ENCODE assay signal across 27 cellular contexts in genomic region chr11:109731451-109731850, GRCh38.
"Had no signal": no experiment of that assay in that cellular context is flagged by ENCODE, and none has a peak within 500 bp of the region (broad histone marks: within the 10 kb centered on the region; RNA-seq: fewer than 3 reads in every experiment).

No MANE protein-coding gene starts in this region.

- H3K9me3 Mint-ChIP-seq: activated naive CD4-positive, alpha-beta T cell treated with anti-CD3 and anti-CD28 coated beads, Interleukin-2, amount 50 U/mL, for 24 hours; activated naive CD8-positive, alpha-beta T cell treated with anti-CD3 and anti-CD28 coated beads, Interleukin-2, amount 50 U/mL, for 24 hours; activated T-helper 2 cell treated with anti-CD3 and anti-CD28 coated beads, Interferon-gamma antibody, Interleukin-2, Interleukin-4, amounts not matched to agents 10 μg/mL and 5 μg/mL and 100 μg/mL, durations not matched to agents 14 hours and 24 hours and 36 hours; nephron progenitor cell; stimulated activated naive CD8-positive, alpha-beta T cell treated with anti-CD3 and anti-CD28 coated beads, Interleukin-15, Interleukin-2, amounts not matched to agents 100 ng/mL and 50 ng/mL, for 24 hours; WTC11 had no signal

- DNase-seq: activated CD4-positive, alpha-beta T cell treated with anti-CD3 and anti-CD28 coated beads for 1 hour; activated CD4-positive, alpha-beta T cell treated with anti-CD3 and anti-CD28 coated beads, Interleukin-2, amount 50 U/mL, for 1 hour; activated CD8-positive, alpha-beta memory T cell treated with anti-CD3 and anti-CD28 coated beads, Interleukin-2, amount 10 ng/mL, durations not matched to agents 7 days and 5 days; activated CD8-positive, alpha-beta T cell treated with anti-CD3 and anti-CD28 coated beads, Interleukin-2, amount 10 ng/mL, durations not matched to agents 7 days and 5 days; activated naive CD8-positive, alpha-beta T cell treated with anti-CD3 and anti-CD28 coated beads, Interleukin-2, amount 50 U/mL, for 24 hours; activated T-cell treated with anti-CD3 and anti-CD28 coated beads, Interleukin-2, amount 50 U/mL, for 48 hours; brain microvascular endothelial cell; heart left ventricle; hypothalamus; immature natural killer cell; naive B cell; nephron progenitor cell; nucleus accumbens; pancreas; retina; stimulated activated CD4-positive, alpha-beta T cell treated with anti-CD3 and anti-CD28 coated beads, Interleukin-4, amount 100 ng/mL, for 24 hours; T-helper 2 cell; trophoblast cell had no signal

- H3K4me1 Mint-ChIP-seq: activated CD8-positive, alpha-beta memory T cell treated with anti-CD3 and anti-CD28 coated beads, Interleukin-2, amount 10 ng/mL, durations not matched to agents 7 days and 5 days; activated naive CD4-positive, alpha-beta T cell treated with anti-CD3 and anti-CD28 coated beads, Interleukin-2, amount 50 U/mL, for 24 hours; activated naive CD8-positive, alpha-beta T cell treated with anti-CD3 and anti-CD28 coated beads, Interleukin-2, amount 50 U/mL, for 24 hours; immature natural killer cell; naive B cell; nephron progenitor cell; stimulated activated effector memory CD8-positive, alpha-beta T cell treated with anti-CD3 and anti-CD28 coated beads, Interleukin-12 subunit alpha, Interleukin-12 subunit beta, amount 100 ng/mL, for 72 hours had no signal

- H3K4me3 Mint-ChIP-seq: activated CD8-positive, alpha-beta memory T cell treated with anti-CD3 and anti-CD28 coated beads, Interleukin-2, amount 10 ng/mL, durations not matched to agents 7 days and 5 days; activated CD8-positive, alpha-beta T cell treated with anti-CD3 and anti-CD28 coated beads, Interleukin-2, amount 10 ng/mL, durations not matched to agents 7 days and 5 days; activated naive CD4-positive, alpha-beta T cell treated with anti-CD3 and anti-CD28 coated beads, Interleukin-2, amount 50 U/mL, for 24 hours; activated naive CD8-positive, alpha-beta T cell treated with anti-CD3 and anti-CD28 coated beads, Interleukin-2, amount 50 U/mL, for 24 hours; immature natural killer cell; mesothelial cell of epicardium; naive B cell; nephron progenitor cell; stimulated activated effector memory CD8-positive, alpha-beta T cell treated with anti-CD3 and anti-CD28 coated beads, Interleukin-12 subunit alpha, Interleukin-12 subunit beta, amount 100 ng/mL, for 72 hours; stimulated activated naive CD8-positive, alpha-beta T cell treated with anti-CD3 and anti-CD28 coated beads, Interleukin-15, Interleukin-2, amounts not matched to agents 100 ng/mL and 50 ng/mL, for 24 hours; WTC11 had no signal

- H3K4me3 ChIP-seq: heart left ventricle, pancreas, prostate gland, skin epidermis, thoracic aorta had no signal

- H3K27me3 Mint-ChIP-seq: activated CD8-positive, alpha-beta memory T cell treated with anti-CD3 and anti-CD28 coated beads, Interleukin-2, amount 10 ng/mL, durations not matched to agents 7 days and 5 days; activated naive CD4-positive, alpha-beta T cell treated with anti-CD3 and anti-CD28 coated beads, Interleukin-2, amount 50 U/mL, for 24 hours; activated naive CD8-positive, alpha-beta T cell treated with anti-CD3 and anti-CD28 coated beads, Interleukin-2, amount 50 U/mL, for 24 hours; stimulated activated naive CD8-positive, alpha-beta T cell treated with anti-CD3 and anti-CD28 coated beads, Interleukin-15, Interleukin-2, amounts not matched to agents 100 ng/mL and 50 ng/mL, for 24 hours had no signal

- H3K36me3 Mint-ChIP-seq: activated CD8-positive, alpha-beta memory T cell treated with anti-CD3 and anti-CD28 coated beads, Interleukin-2, amount 10 ng/mL, durations not matched to agents 7 days and 5 days; activated naive CD4-positive, alpha-beta T cell treated with anti-CD3 and anti-CD28 coated beads, Interleukin-2, amount 50 U/mL, for 24 hours; immature natural killer cell; mesothelial cell of epicardium; naive B cell; stimulated activated effector memory CD8-positive, alpha-beta T cell treated with anti-CD3 and anti-CD28 coated beads, Interleukin-12 subunit alpha, Interleukin-12 subunit beta, amount 100 ng/mL, for 72 hours; WTC11 had no signal

- H3K27ac Mint-ChIP-seq: activated CD8-positive, alpha-beta memory T cell treated with anti-CD3 and anti-CD28 coated beads, Interleukin-2, amount 10 ng/mL, durations not matched to agents 7 days and 5 days; activated CD8-positive, alpha-beta T cell treated with anti-CD3 and anti-CD28 coated beads, Interleukin-2, amount 10 ng/mL, durations not matched to agents 7 days and 5 days; activated naive CD4-positive, alpha-beta T cell treated with anti-CD3 and anti-CD28 coated beads, Interleukin-2, amount 50 U/mL, for 24 hours; activated naive CD8-positive, alpha-beta T cell treated with anti-CD3 and anti-CD28 coated beads, Interleukin-2, amount 50 U/mL, for 24 hours; activated T-helper 2 cell treated with anti-CD3 and anti-CD28 coated beads, Interferon-gamma antibody, Interleukin-2, Interleukin-4, amounts not matched to agents 10 μg/mL and 5 μg/mL and 100 μg/mL, durations not matched to agents 14 hours and 24 hours and 36 hours; immature natural killer cell; mesothelial cell of epicardium; naive B cell; nephron progenitor cell; stimulated activated effector memory CD8-positive, alpha-beta T cell treated with anti-CD3 and anti-CD28 coated beads, Interleukin-12 subunit alpha, Interleukin-12 subunit beta, amount 100 ng/mL, for 72 hours; stimulated activated naive CD8-positive, alpha-beta T cell treated with anti-CD3 and anti-CD28 coated beads, Interleukin-15, Interleukin-2, amounts not matched to agents 100 ng/mL and 50 ng/mL, for 24 hours; WTC11 had no signal
